In genomic region chr5:176368726-176369125, GRCh38 we compare ENCODE assay signal across 22 cellular contexts.
"Had no signal": no experiment of that assay in that cellular context is flagged by ENCODE, and none has a peak within 500 bp of the region (broad histone marks: within the 10 kb centered on the region; RNA-seq: fewer than 3 reads in every experiment).

No MANE protein-coding gene starts in this region.

- H3K27me3 ChIP-seq: ovary, suprapubic skin, tibial artery, upper lobe of right lung had no signal

- H3K36me3 ChIP-seq: ovary had no signal

- DNase-seq: hypothalamus; islet precursor cell; left ventricle myocardium inferior; mesendoderm; naive B cell; natural killer cell; ovary; retina; right cardiac atrium; stimulated activated CD4-positive, alpha-beta T cell treated with anti-CD3 and anti-CD28 coated beads, Interleukin-12 subunit alpha, Interleukin-12 subunit beta, amount 100 ng/mL, for 4 hours; stimulated activated CD4-positive, alpha-beta T cell treated with anti-CD3 and anti-CD28 coated beads, Interleukin-15, amount 100 ng/mL, for 24 hours; stimulated activated CD4-positive, alpha-beta T cell treated with anti-CD3 and anti-CD28 coated beads, Interleukin-2, amount 100 ng/mL, for 24 hours; stimulated activated CD4-positive, alpha-beta T cell treated with anti-CD3 and anti-CD28 coated beads, Interleukin-4, amount 100 ng/mL, for 1 hour; stimulated activated naive CD4-positive, alpha-beta T cell; tibial artery; trophoblast cell; upper lobe of right lung had no signal

- ATAC-seq: natural killer cell, right cardiac atrium, upper lobe of right lung had no signal

- H3K9me3 ChIP-seq: left ventricle myocardium inferior, ovary, suprapubic skin, thoracic aorta, tibial artery, upper lobe of right lung had no signal

- FAIRE-seq: urothelium cell line had no signal

- H3K4me3 ChIP-seq: left ventricle myocardium inferior, lung, ovary, skin epidermis, suprapubic skin, thoracic aorta, tibial artery, upper lobe of right lung had no signal

- H3K27ac ChIP-seq: ovary, skin epidermis, suprapubic skin, thoracic aorta, tibial artery, upper lobe of right lung had no signal
